In the genomic region with DNA sequence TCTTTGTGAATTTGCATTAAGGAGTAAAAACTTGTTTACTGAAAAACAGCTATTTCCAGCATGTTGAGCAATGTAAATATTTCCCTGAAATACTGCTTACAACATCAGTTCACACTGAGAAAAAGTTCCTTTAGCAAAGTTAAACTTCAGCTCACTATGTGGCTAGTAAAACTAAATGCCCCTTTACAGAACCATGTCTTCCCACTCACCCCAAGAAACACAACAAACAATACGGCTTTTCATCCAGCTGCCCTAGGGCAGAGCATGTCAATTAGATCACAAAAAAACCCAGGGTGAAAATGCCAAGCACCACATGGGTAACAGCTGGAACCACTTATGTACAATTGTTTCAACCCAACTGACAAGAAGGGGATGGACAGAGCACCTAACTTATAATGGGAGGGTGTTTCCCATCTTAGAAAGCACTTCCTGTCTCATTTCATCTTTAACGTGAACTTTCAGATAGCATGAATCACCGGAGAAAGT, we compare ENCODE assay signal across 8 cellular contexts. TPM values are rescaled to one million over a fixed set of nuclear protein-coding genes. Genes with fewer than 3 reads are reported as not detected.
DNase-seq lines count a peak whose midpoint lies in the region; ATAC-seq and TF ChIP-seq lines count a peak whose summit lies in the region.

No MANE protein-coding gene starts in this region.

- H3K4me1 Mint-ChIP-seq in activated CD4-positive, alpha-beta T cell treated with anti-CD3 and anti-CD28 coated beads, Interleukin-2, amount 10 ng/mL, durations not matched to agents 7 days and 5 days = peaks cover 7% of the 10 kb centered on the region

- no peak overlapping the region for H3K4me3 Mint-ChIP-seq in activated CD4-positive, alpha-beta T cell treated with anti-CD3 and anti-CD28 coated beads, Interleukin-2, amount 10 ng/mL, durations not matched to agents 7 days and 5 days

- peak; percentile 84 for ATAC-seq in GM19452 (IDR thresholded peaks at IDR 0.05; ENCODE audit: unreplicated experiment)
- ATAC-seq in HG03457 (IDR thresholded peaks at IDR 0.05; ENCODE audit: unreplicated experiment) = peak; percentile 87
- ATAC-seq in foreskin keratinocyte = peak; percentile 61
- no peak for ATAC-seq in HG03025 (IDR thresholded peaks at IDR 0.05; ENCODE audit: low FRiP score, unreplicated experiment)

- CTCF ChIA-PET in activated CD4-positive, alpha-beta T cell treated with anti-CD3 and anti-CD28 coated beads, Interleukin-2, amount 10 ng/mL, durations not matched to agents 7 days and 5 days (lab: Charles Lee) = no interaction called here

- TF ChIP-seq CTCF in AG09319 (IDR thresholded peaks at IDR 0.05; ENCODE audit: low read depth, low read length) = no peak
- no peak for TF ChIP-seq CTCF in foreskin keratinocyte (conservative IDR thresholded peaks at IDR 0.05)

- POLR2A ChIA-PET in activated CD4-positive, alpha-beta T cell treated with anti-CD3 and anti-CD28 coated beads, Interleukin-2, amount 10 ng/mL, durations not matched to agents 7 days and 5 days (lab: Charles Lee) = no interaction called here

- H3K36me3 Mint-ChIP-seq in activated CD4-positive, alpha-beta T cell treated with anti-CD3 and anti-CD28 coated beads, Interleukin-2, amount 10 ng/mL, durations not matched to agents 7 days and 5 days (ENCODE audit: low read depth) = no peaks in the 10 kb centered on the region

- no peak overlapping the region for H3K27ac Mint-ChIP-seq in activated CD4-positive, alpha-beta T cell treated with anti-CD3 and anti-CD28 coated beads, Interleukin-2, amount 10 ng/mL, durations not matched to agents 7 days and 5 days

- H3K4me1 ChIP-seq in foreskin keratinocyte = peaks cover 7% of the 10 kb centered on the region

- H3K9me3 Mint-ChIP-seq in activated CD4-positive, alpha-beta T cell treated with anti-CD3 and anti-CD28 coated beads, Interleukin-2, amount 10 ng/mL, durations not matched to agents 7 days and 5 days = no peaks in the 10 kb centered on the region

- H3K27me3 Mint-ChIP-seq in activated CD4-positive, alpha-beta T cell treated with anti-CD3 and anti-CD28 coated beads, Interleukin-2, amount 10 ng/mL, durations not matched to agents 7 days and 5 days = peaks cover 36% of the 10 kb centered on the region

- no peak overlapping the region for H3K27ac ChIP-seq in foreskin keratinocyte

- intact Hi-C loops in head of caudate nucleus (cut with DNase I) = no loop called here

- peak; percentile 59 for DNase-seq in AG09319 (ENCODE audit: extremely low read depth, low read depth)
- DNase-seq in foreskin keratinocyte = peak in 1 of 2 donors; percentile 47
- DNase-seq in activated CD4-positive, alpha-beta T cell treated with anti-CD3 and anti-CD28 coated beads, Interleukin-2, amount 10 ng/mL, durations not matched to agents 7 days and 5 days = no peak
- DNase-seq in head of caudate nucleus = no peak
- DNase-seq in superior temporal gyrus (ENCODE audit: extremely low spot score) = no peak

- H3K27me3 ChIP-seq in foreskin keratinocyte = no peaks in the 10 kb centered on the region

RNA-seq across cellular contexts. Expression of gene NID1, which starts 6.7 kb away (rescaled TPM):
- 8.5 and 17.5 TPM in 2 replicates for total RNA-seq in foreskin keratinocyte
- 3.4 and 5.6 TPM in 2 replicates for polyA plus RNA-seq in foreskin keratinocyte
- under 1 TPM in 1 of 2 experiments, not detected in 1; 0.08 TPM for total RNA-seq in activated CD4-positive, alpha-beta T cell treated with anti-CD3 and anti-CD28 coated beads, Interleukin-2, amount 10 ng/mL, durations not matched to agents 7 days and 5 days
